ENCODE assay signal across 1 cellular context in genomic region chr2:234714711-234715110, GRCh38.
TF ChIP-seq lines count a peak whose summit lies in the region.

No MANE protein-coding gene starts in this region.

TF ChIP-seq in IMR-90, 13 proteins besides CTCF, POLR2A, EP300 and RAD21 (continued from another document):
- TF ChIP-seq MXI1 (IDR thresholded peaks at IDR 0.05; ENCODE audit: borderline replicate concordance, low read depth, low read length) = no peak
- TF ChIP-seq MAZ (IDR thresholded peaks at IDR 0.05; ENCODE audit: borderline replicate concordance, low read depth, low read length) = no peak
- no peak for TF ChIP-seq CHD1 (IDR thresholded peaks at IDR 0.05; ENCODE audit: low read depth, low read length)
- TF ChIP-seq MAFK (IDR thresholded peaks at IDR 0.05; ENCODE audit: low read depth, low read length) = no peak
- TF ChIP-seq RFX5 (IDR thresholded peaks at IDR 0.05; ENCODE audit: low read depth, low read length) = no peak
- TF ChIP-seq RCOR1 (IDR thresholded peaks at IDR 0.05; ENCODE audit: insufficient replicate concordance, low read length) = no peak
- TF ChIP-seq, protein P1, sequence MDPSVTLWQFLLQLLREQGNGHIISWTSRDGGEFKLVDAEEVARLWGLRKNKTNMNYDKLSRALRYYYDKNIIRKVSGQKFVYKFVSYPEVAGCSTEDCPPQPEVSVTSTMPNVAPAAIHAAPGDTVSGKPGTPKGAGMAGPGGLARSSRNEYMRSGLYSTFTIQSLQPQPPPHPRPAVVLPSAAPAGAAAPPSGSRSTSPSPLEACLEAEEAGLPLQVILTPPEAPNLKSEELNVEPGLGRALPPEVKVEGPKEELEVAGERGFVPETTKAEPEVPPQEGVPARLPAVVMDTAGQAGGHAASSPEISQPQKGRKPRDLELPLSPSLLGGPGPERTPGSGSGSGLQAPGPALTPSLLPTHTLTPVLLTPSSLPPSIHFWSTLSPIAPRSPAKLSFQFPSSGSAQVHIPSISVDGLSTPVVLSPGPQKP (IDR thresholded peaks at IDR 0.05; ENCODE audit: borderline replicate concordance, low read depth, low read length) = no peak
- no peak for TF ChIP-seq SMC3 (IDR thresholded peaks at IDR 0.05; ENCODE audit: low read depth, low read length)
- TF ChIP-seq BHLHE40 (IDR thresholded peaks at IDR 0.05; ENCODE audit: low read depth, low read length) = no peak
- no peak for TF ChIP-seq CEBPB (IDR thresholded peaks at IDR 0.05; ENCODE audit: low read depth, low read length)
